ENCODE assay signal across 34 cellular contexts in the genomic region with DNA sequence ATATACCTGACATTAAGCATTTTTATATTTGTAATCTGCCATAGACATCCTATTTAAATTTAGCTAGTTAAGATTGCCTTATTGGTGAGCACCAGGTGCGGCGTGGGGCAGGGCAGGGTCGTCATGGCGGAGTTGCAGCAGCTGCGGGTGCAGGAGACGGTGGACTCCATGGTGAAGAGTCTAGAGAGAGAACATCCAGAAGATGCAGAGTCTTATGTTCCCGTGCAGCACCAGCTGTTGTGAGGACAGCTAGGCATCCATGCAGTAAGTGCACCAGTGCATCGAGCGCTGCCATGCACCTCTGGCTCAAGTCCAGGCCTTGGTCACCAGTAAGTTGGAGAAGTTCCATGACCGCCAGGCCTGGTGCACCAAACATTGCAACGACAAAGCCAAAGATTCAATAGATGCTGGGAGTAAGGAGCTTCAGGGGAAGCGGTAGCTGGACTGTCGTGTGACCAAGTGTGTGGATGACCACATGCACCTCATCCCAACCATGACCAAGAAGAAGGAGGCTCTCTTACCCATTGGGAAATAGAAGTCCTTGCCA.
"Had no signal": no experiment of that assay in that cellular context is flagged by ENCODE, and none has a peak within 500 bp of the region (broad histone marks: within the 10 kb centered on the region; RNA-seq: fewer than 3 reads in every experiment).

No MANE protein-coding gene starts in this region.

- H3K27me3 ChIP-seq: adrenal gland, body of pancreas, cardiac muscle cell, heart left ventricle had no signal

- H3K4me3 ChIP-seq: adrenal gland, body of pancreas, cardiac muscle cell, coronary artery, dorsolateral prefrontal cortex, heart left ventricle had no signal

- H3K4me3 Mint-ChIP-seq: activated B cell treated with CpG ODN at 0.5 μM for 24 hours; activated CD8-positive, alpha-beta T cell treated with anti-CD3 and anti-CD28 coated beads for 36 hours; activated naive CD4-positive, alpha-beta T cell treated with anti-CD3 and anti-CD28 coated beads for 36 hours; activated naive CD4-positive, alpha-beta T cell treated with anti-CD3 and anti-CD28 coated beads, Interleukin-2, amount 50 U/mL, for 24 hours; activated naive CD8-positive, alpha-beta T cell treated with anti-CD3 and anti-CD28 coated beads for 36 hours; activated naive CD8-positive, alpha-beta T cell treated with anti-CD3 and anti-CD28 coated beads, Interleukin-2, amount 50 U/mL, for 24 hours; activated T-cell treated with anti-CD3 and anti-CD28 coated beads, Interleukin-2, amount 50 U/mL, for 4 hours; activated T-helper 17 cell treated with anti-CD3 and anti-CD28 coated beads, Interleukin-2, amount 50 U/mL, for 72 hours; dendritic cell treated with granulocyte-macrophage colony-stimulating factor and Interleukin-4, amounts not matched to agents 40 ng/mL and 50 ng/mL, for 4 days; endodermal cell; T-helper 17 cell; T-helper 2 cell treated with Interferon-gamma antibody and Interleukin-4, amounts not matched to agents 5 μg/mL and 100 μg/mL, for 36 hours had no signal

- H3K4me1 ChIP-seq: adrenal gland, body of pancreas had no signal

- H3K36me3 Mint-ChIP-seq: activated naive CD4-positive, alpha-beta T cell treated with anti-CD3 and anti-CD28 coated beads, Interleukin-2, amount 50 U/mL, for 24 hours; activated naive CD8-positive, alpha-beta T cell treated with anti-CD3 and anti-CD28 coated beads for 36 hours had no signal

- H3K27me3 Mint-ChIP-seq: activated B cell treated with CpG ODN at 0.5 μM for 24 hours; activated CD8-positive, alpha-beta T cell treated with anti-CD3 and anti-CD28 coated beads for 36 hours; activated naive CD4-positive, alpha-beta T cell treated with anti-CD3 and anti-CD28 coated beads, Interleukin-2, amount 50 U/mL, for 24 hours; activated naive CD8-positive, alpha-beta T cell treated with anti-CD3 and anti-CD28 coated beads for 36 hours; activated naive CD8-positive, alpha-beta T cell treated with anti-CD3 and anti-CD28 coated beads, Interleukin-2, amount 50 U/mL, for 24 hours; activated T-helper 17 cell treated with anti-CD3 and anti-CD28 coated beads, Interleukin-2, amount 50 U/mL, for 72 hours; dendritic cell treated with granulocyte-macrophage colony-stimulating factor and Interleukin-4, amounts not matched to agents 40 ng/mL and 50 ng/mL, for 4 days; T-helper 17 cell had no signal

- H3K9me3 ChIP-seq: adrenal gland, body of pancreas, heart left ventricle had no signal

- H3K9me3 Mint-ChIP-seq: activated naive CD4-positive, alpha-beta T cell treated with anti-CD3 and anti-CD28 coated beads for 36 hours; dendritic cell treated with granulocyte-macrophage colony-stimulating factor and Interleukin-4, amounts not matched to agents 40 ng/mL and 50 ng/mL, for 4 days; T-helper 2 cell treated with Interferon-gamma antibody and Interleukin-4, amounts not matched to agents 5 μg/mL and 100 μg/mL, for 36 hours had no signal

- H3K4me1 Mint-ChIP-seq: activated B cell treated with CpG ODN at 0.5 μM for 24 hours; activated naive CD4-positive, alpha-beta T cell treated with anti-CD3 and anti-CD28 coated beads, Interleukin-2, amount 50 U/mL, for 24 hours; activated naive CD8-positive, alpha-beta T cell treated with anti-CD3 and anti-CD28 coated beads for 36 hours; activated naive CD8-positive, alpha-beta T cell treated with anti-CD3 and anti-CD28 coated beads, Interleukin-2, amount 50 U/mL, for 24 hours; activated T-helper 17 cell treated with anti-CD3 and anti-CD28 coated beads, Interleukin-2, amount 50 U/mL, for 72 hours; T-helper 17 cell had no signal

- H3K27ac Mint-ChIP-seq: activated B cell treated with CpG ODN at 0.5 μM for 24 hours; activated CD8-positive, alpha-beta T cell treated with anti-CD3 and anti-CD28 coated beads for 36 hours; activated naive CD4-positive, alpha-beta T cell treated with anti-CD3 and anti-CD28 coated beads for 36 hours; activated naive CD4-positive, alpha-beta T cell treated with anti-CD3 and anti-CD28 coated beads, Interleukin-2, amount 50 U/mL, for 24 hours; activated naive CD8-positive, alpha-beta T cell treated with anti-CD3 and anti-CD28 coated beads for 36 hours; activated naive CD8-positive, alpha-beta T cell treated with anti-CD3 and anti-CD28 coated beads, Interleukin-2, amount 50 U/mL, for 24 hours; activated T-helper 17 cell treated with anti-CD3 and anti-CD28 coated beads, Interleukin-2, amount 50 U/mL, for 72 hours; dendritic cell treated with granulocyte-macrophage colony-stimulating factor and Interleukin-4, amounts not matched to agents 40 ng/mL and 50 ng/mL, for 4 days; T-helper 17 cell; T-helper 2 cell treated with Interferon-gamma antibody and Interleukin-4, amounts not matched to agents 5 μg/mL and 100 μg/mL, for 36 hours had no signal

- DNase-seq: activated B cell treated with CpG ODN at 0.5 μM for 24 hours; activated CD4-positive, alpha-beta T cell treated with anti-CD3 and anti-CD28 coated beads for 48 hours; activated CD4-positive, alpha-beta T cell treated with anti-CD3 and anti-CD28 coated beads, Interleukin-2, amount 50 U/mL, for 1 hour; activated CD4-positive, alpha-beta T cell treated with anti-CD3 and anti-CD28 coated beads, Interleukin-2, amount 50 U/mL, for 48 hours; activated CD8-positive, alpha-beta memory T cell treated with anti-CD3 and anti-CD28 coated beads for 24 hours; activated CD8-positive, alpha-beta T cell treated with anti-CD3 and anti-CD28 coated beads for 36 hours; activated effector memory CD4-positive, alpha-beta T cell treated with Interleukin-2 at 50 U/mL for 16 hours; activated gamma-delta T cell treated with Interleukin-2 at 50 U/mL for 16 hours; activated naive CD4-positive, alpha-beta T cell treated with anti-CD3 and anti-CD28 coated beads for 36 hours; activated naive CD8-positive, alpha-beta T cell treated with anti-CD3 and anti-CD28 coated beads for 36 hours; activated naive CD8-positive, alpha-beta T cell treated with anti-CD3 and anti-CD28 coated beads, Interleukin-2, amount 50 U/mL, for 24 hours; activated T-cell treated with anti-CD3 and anti-CD28 coated beads, Interleukin-2, amount 50 U/mL, for 4 hours; central memory CD4-positive, alpha-beta T cell; cerebellar nuclear complex; dorsolateral prefrontal cortex; effector memory CD4-positive, alpha-beta T cell; endodermal cell; foreskin fibroblast; glutamatergic neuron; heart left ventricle; T-helper 1 cell; T-helper 17 cell; T1000; WERI-Rb-1 had no signal

- ATAC-seq: activated CD4-positive, CD25-positive, alpha-beta regulatory T cell treated with anti-CD3 and anti-CD28 coated beads, Interleukin-2, amount 50 U/mL, for 24 hours; activated CD8-positive, alpha-beta T cell treated with anti-CD3 and anti-CD28 coated beads for 36 hours; activated naive CD8-positive, alpha-beta T cell treated with anti-CD3 and anti-CD28 coated beads, Interleukin-2, amount 50 U/mL, for 24 hours; activated T-cell treated with anti-CD3 and anti-CD28 coated beads, Interleukin-2, amount 50 U/mL, for 4 hours; activated T-helper 17 cell treated with anti-CD3 and anti-CD28 coated beads, Interleukin-2, amount 50 U/mL, for 72 hours; body of pancreas; esophagus mucosa; heart left ventricle; T-helper 17 cell had no signal

- H3K27ac ChIP-seq: adrenal gland, body of pancreas, cardiac muscle cell, coronary artery, dorsolateral prefrontal cortex, heart left ventricle, WERI-Rb-1 had no signal

- H3K36me3 ChIP-seq: adrenal gland, cardiac muscle cell, heart left ventricle, WERI-Rb-1 had no signal
